Comparison of ENCODE assay signal across 25 cellular contexts in genomic region chr17:64936117-64936516, GRCh38.
"Had no signal": no experiment of that assay in that cellular context is flagged by ENCODE, and none has a peak within 500 bp of the region (broad histone marks: within the 10 kb centered on the region; RNA-seq: fewer than 3 reads in every experiment).

No MANE protein-coding gene starts in this region.

- H3K9me3 ChIP-seq: breast epithelium, SJSA1 had no signal

- H3K27me3 Mint-ChIP-seq: activated CD8-positive, alpha-beta memory T cell treated with anti-CD3 and anti-CD28 coated beads, Interleukin-2, amount 10 ng/mL, durations not matched to agents 7 days and 5 days; activated naive CD4-positive, alpha-beta T cell treated with anti-CD3 and anti-CD28 coated beads, Interleukin-2, amount 50 U/mL, for 24 hours; activated T-cell treated with anti-CD3 and anti-CD28 coated beads, Interleukin-2, amount 50 U/mL, for 24 hours had no signal

- ATAC-seq: activated CD4-positive, CD25-positive, alpha-beta regulatory T cell treated with anti-CD3 and anti-CD28 coated beads, Interleukin-2, amount 50 U/mL, for 24 hours; activated CD8-positive, alpha-beta memory T cell treated with anti-CD3 and anti-CD28 coated beads, Interleukin-2, amount 10 ng/mL, durations not matched to agents 7 days and 5 days; PC-3; SK-N-SH treated with all-trans-retinoic acid at 6 μM for 48 hours had no signal

- H3K27ac Mint-ChIP-seq: activated CD8-positive, alpha-beta memory T cell treated with anti-CD3 and anti-CD28 coated beads, Interleukin-2, amount 10 ng/mL, durations not matched to agents 7 days and 5 days; activated naive CD4-positive, alpha-beta T cell treated with anti-CD3 and anti-CD28 coated beads, Interleukin-2, amount 50 U/mL, for 24 hours; activated T-cell treated with anti-CD3 and anti-CD28 coated beads, Interleukin-2, amount 50 U/mL, for 24 hours; activated T-helper 1 cell treated with anti-CD3 and anti-CD28 coated beads, Interleukin-12 subunit alpha, Interleukin-12 subunit beta, Interleukin-2, Interleukin-4 antibody, amounts not matched to agents 30 ng/mL and 10 ng/mL and 1 ng/mL, durations not matched to agents 14 hours and 24 hours and 36 hours had no signal

- H3K27me3 ChIP-seq: breast epithelium, SJSA1 had no signal

- DNase-seq: activated CD4-positive, alpha-beta T cell treated with anti-CD3 and anti-CD28 coated beads for 48 hours; activated CD4-positive, alpha-beta T cell treated with anti-CD3 and anti-CD28 coated beads, Interleukin-2, amount 50 U/mL, for 48 hours; activated CD8-positive, alpha-beta memory T cell treated with anti-CD3 and anti-CD28 coated beads, Interleukin-2, amount 10 ng/mL, durations not matched to agents 7 days and 5 days; activated effector memory CD4-positive, alpha-beta T cell treated with Interleukin-2 at 50 U/mL for 16 hours; activated naive CD4-positive, alpha-beta T cell; activated T-cell treated with anti-CD3 and anti-CD28 coated beads, Interleukin-2, amount 50 U/mL, for 24 hours; aorta; central memory CD4-positive, alpha-beta T cell; MM.1S; NCI-H1105 treated with DMSO at 0.1 percent for 48 hours; NCI-H1436 treated with DMSO at 0.1 percent for 48 hours; NCI-H187; NCI-H2081; NCI-H510A treated with DMSO at 0.1 percent for 48 hours; NCI-H69; PC-3; SHP77; SW 1271 had no signal

- H3K9me3 Mint-ChIP-seq: activated naive CD4-positive, alpha-beta T cell treated with anti-CD3 and anti-CD28 coated beads, Interleukin-2, amount 50 U/mL, for 24 hours; activated T-cell treated with anti-CD3 and anti-CD28 coated beads, Interleukin-2, amount 50 U/mL, for 24 hours; activated T-helper 1 cell treated with anti-CD3 and anti-CD28 coated beads, Interleukin-12 subunit alpha, Interleukin-12 subunit beta, Interleukin-2, Interleukin-4 antibody, amounts not matched to agents 30 ng/mL and 10 ng/mL and 1 ng/mL, durations not matched to agents 14 hours and 24 hours and 36 hours had no signal

- H3K36me3 Mint-ChIP-seq: activated CD8-positive, alpha-beta memory T cell treated with anti-CD3 and anti-CD28 coated beads, Interleukin-2, amount 10 ng/mL, durations not matched to agents 7 days and 5 days; activated naive CD4-positive, alpha-beta T cell treated with anti-CD3 and anti-CD28 coated beads, Interleukin-2, amount 50 U/mL, for 24 hours had no signal

- H3K36me3 ChIP-seq: breast epithelium, SJSA1 had no signal

- H3K4me1 ChIP-seq: breast epithelium, SJSA1 had no signal

- H3K27ac ChIP-seq: breast epithelium, SJSA1 had no signal

- H3K4me3 ChIP-seq: breast epithelium, SJSA1 had no signal

- H3K4me3 Mint-ChIP-seq: activated CD8-positive, alpha-beta memory T cell treated with anti-CD3 and anti-CD28 coated beads, Interleukin-2, amount 10 ng/mL, durations not matched to agents 7 days and 5 days; activated naive CD4-positive, alpha-beta T cell treated with anti-CD3 and anti-CD28 coated beads, Interleukin-2, amount 50 U/mL, for 24 hours; activated T-cell treated with anti-CD3 and anti-CD28 coated beads, Interleukin-2, amount 50 U/mL, for 24 hours; activated T-helper 1 cell treated with anti-CD3 and anti-CD28 coated beads, Interleukin-12 subunit alpha, Interleukin-12 subunit beta, Interleukin-2, Interleukin-4 antibody, amounts not matched to agents 30 ng/mL and 10 ng/mL and 1 ng/mL, durations not matched to agents 14 hours and 24 hours and 36 hours had no signal

- FAIRE-seq: RCC 7860 had no signal
